In the genomic region with DNA sequence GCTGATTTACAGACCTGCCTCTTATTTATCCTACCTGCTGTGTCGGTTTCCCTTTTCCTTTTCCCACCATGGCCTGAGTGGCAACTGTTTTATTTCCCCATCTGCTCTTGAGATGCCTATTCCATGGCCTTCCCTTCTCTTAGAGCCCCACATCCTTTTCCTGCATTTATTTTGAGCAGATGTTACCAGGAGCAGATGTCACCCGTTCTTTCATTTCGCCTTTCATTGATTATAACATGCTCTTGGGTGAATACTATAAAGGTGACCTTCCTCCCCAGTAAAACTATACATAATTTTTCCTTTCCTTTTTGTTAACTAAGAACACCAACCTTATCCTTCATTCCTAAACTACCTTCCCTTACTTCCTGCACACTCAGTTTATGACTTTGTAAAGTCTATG, we compare ENCODE assay signal across 17 cellular contexts. TPM values are rescaled to one million over a fixed set of nuclear protein-coding genes. Genes with fewer than 3 reads are reported as not detected.
DNase-seq lines count a peak whose midpoint lies in the region; ATAC-seq and TF ChIP-seq lines count a peak whose summit lies in the region.
"Had no signal": no experiment of that assay in that cellular context is flagged by ENCODE, and none has a peak within 500 bp of the region (broad histone marks: within the 10 kb centered on the region; RNA-seq: fewer than 3 reads in every experiment).

No MANE protein-coding gene starts in this region.

- POLR2A ChIA-PET in IMR-90 (lab: Charles Lee; ENCODE audit: unreplicated experiment): no interaction called here
- POLR2A ChIA-PET in RWPE1 (lab: Yijun Ruan, JAX; ENCODE audit: low non-redundant PET): no interaction called here

- ATAC-seq in GM18502 (IDR thresholded peaks at IDR 0.05; ENCODE audit: poor library complexity, unreplicated experiment) (peak; percentile 47), IMR-90 (ENCODE audit: low read depth) (no peak), GM21447 (IDR thresholded peaks at IDR 0.05; ENCODE audit: unreplicated experiment) (no peak)

- H4K8ac ChIP-seq in IMR-90 (ENCODE audit: low read depth in 2 of 2, low read length in 2 of 2): no peak overlapping the region

- no peaks in the 10 kb centered on the region for H3F3A ChIP-seq in MM.1S (ENCODE audit: insufficient read depth, low read length)

- CTCF ChIA-PET in IMR-90 (lab: Yijun Ruan, JAX) (no interaction called here), RWPE1 (lab: Yijun Ruan, JAX) (no interaction called here)

- no peak overlapping the region for H4K5ac ChIP-seq in IMR-90 (ENCODE audit: low read depth, low read length)

- BruUV-seq in IMR-90 (replicated peaks; lab: Mats Ljungman, UMichigan): no TSS peak

- H2BK15ac ChIP-seq in IMR-90 (ENCODE audit: low read depth, low read length): no peak overlapping the region

- peak overlapping the region; percentile 18 for H2AFZ ChIP-seq in IMR-90 (replicated peaks; ENCODE audit: low read length, poor library complexity)
- no peak overlapping the region for H2AFZ ChIP-seq in MM.1S (ENCODE audit: low read length)

- no peak overlapping the region for H3K18ac ChIP-seq in IMR-90 (ENCODE audit: low read depth, low read length)

- no peaks in the 10 kb centered on the region for H3K9me2 ChIP-seq in MM.1S (replicated peaks; ENCODE audit: insufficient read depth, low read length)

- in situ Hi-C loops in IMR-90 (cut with MboI; ENCODE audit: low sequenced_read_pairs): no loop called here

- no peaks in the 10 kb centered on the region for H3K79me2 ChIP-seq in MM.1S (ENCODE audit: low read length)

- H2AK9ac ChIP-seq in IMR-90 (replicated peaks; ENCODE audit: low read depth, low read length, poor library complexity): no peak overlapping the region

- intact Hi-C loops in IMR-90 (cut with micrococcal nuclease): no loop called here

- H3K79me1 ChIP-seq in IMR-90 (ENCODE audit: low read depth in 1 of 2, low read length in 2 of 2): no peaks in the 10 kb centered on the region

- no peaks in the 10 kb centered on the region for H3K36me3 ChIP-seq in IMR-90 (ENCODE audit: control insufficient read depth, insufficient read depth, low read length)
- H3K36me3 ChIP-seq in SK-N-MC (ENCODE audit: insufficient read depth, low read length): no peaks in the 10 kb centered on the region
- no peaks in the 10 kb centered on the region for H3K36me3 ChIP-seq in MM.1S (replicated peaks; ENCODE audit: insufficient read depth, low read length)
- H3K36me3 ChIP-seq: BLaER1 treated with 17β-estradiol and CSF1 and Interleukin-3, amounts not matched to agents 10 nM and 100 nM had no signal

- no peak overlapping the region for H2BK20ac ChIP-seq in IMR-90 (ENCODE audit: low read depth, low read length)

- no peak for DNase-seq in IMR-90
- no peak for DNase-seq in SK-N-MC (ENCODE audit: low read depth, low spot score)
- no peak for DNase-seq in RWPE1 (ENCODE audit: low spot score)
- no peak for DNase-seq in MM.1S
- DNase-seq in C1 segment of cervical spinal cord (lab: John Stamatoyannopoulos, UW): no peak
- DNase-seq: ACHN; Calu3; CD4-positive, alpha-beta T cell; DMS153; DMS79 treated with DMSO at 0.1 percent for 48 hours; EL; GOT3; H9 had no signal

- H3K9me1 ChIP-seq in IMR-90 (ENCODE audit: insufficient read depth, low read length): no peaks in the 10 kb centered on the region

- no peak for TF ChIP-seq POLR2A in IMR-90 (IDR thresholded peaks at IDR 0.05; ENCODE audit: low read depth, low read length)

- no peak overlapping the region for H3K4ac ChIP-seq in IMR-90 (ENCODE audit: low read depth, low read length)

- H3K9me3 ChIP-seq in IMR-90 (ENCODE audit: control insufficient read depth, insufficient read depth, low read length) (no peaks in the 10 kb centered on the region), SK-N-MC (ENCODE audit: low read depth, low read length) (no peaks in the 10 kb centered on the region), MM.1S (replicated peaks; ENCODE audit: insufficient read depth, low read length) (no peaks in the 10 kb centered on the region)
- H3K9me3 ChIP-seq: BLaER1 treated with 17β-estradiol and CSF1 and Interleukin-3, amounts not matched to agents 10 nM and 100 nM had no signal

- H3K27me3 ChIP-seq in IMR-90 (ENCODE audit: control insufficient read depth, insufficient read depth, low read length) (no peaks in the 10 kb centered on the region), MM.1S (replicated peaks; ENCODE audit: insufficient read depth, low read length) (no peaks in the 10 kb centered on the region)
- H3K27me3 ChIP-seq: BLaER1 treated with 17β-estradiol and CSF1 and Interleukin-3, amounts not matched to agents 10 nM and 100 nM had no signal

- no peak overlapping the region for H2BK120ac ChIP-seq in IMR-90 (ENCODE audit: low read depth, low read length)

- 50% methylated on average over 1 of the region's 3 CpGs; no CpG with 5 or more reads in 1 of the 2 experiments for WGBS in IMR-90 (ENCODE audit: extremely low coverage in 2 of 2, insufficient read length in 1 of 2), 2 experiments

- H3K4me2 ChIP-seq in IMR-90 (ENCODE audit: low read depth, low read length) (no peak overlapping the region), MM.1S (ENCODE audit: low read depth, low read length) (no peak overlapping the region)
- H3K4me2 ChIP-seq: BLaER1 treated with 17β-estradiol and CSF1 and Interleukin-3, amounts not matched to agents 10 nM and 100 nM; KMS-11 had no signal

- no peak overlapping the region for H3K14ac ChIP-seq in IMR-90 (replicated peaks; ENCODE audit: low read depth, low read length)

- no peak for TF ChIP-seq CTCF in IMR-90 (conservative IDR thresholded peaks at IDR 0.05; ENCODE audit: low read depth, low read length)
- no peak for TF ChIP-seq CTCF in RWPE1 (conservative IDR thresholded peaks at IDR 0.05; ENCODE audit: low read depth)
- TF ChIP-seq CTCF in MM.1S (IDR thresholded peaks at IDR 0.05; ENCODE audit: low read length): no peak

- no peak for TF ChIP-seq RAD21 in IMR-90 (IDR thresholded peaks at IDR 0.05; ENCODE audit: low read length)

- H4K91ac ChIP-seq in IMR-90 (ENCODE audit: insufficient read depth, low read depth, low read length): no peak overlapping the region

- no peak overlapping the region for H2BK5ac ChIP-seq in IMR-90 (ENCODE audit: low read depth, low read length, poor library complexity, severe bottlenecking)

- no peak overlapping the region for H3K56ac ChIP-seq in IMR-90 (ENCODE audit: extremely low read depth, insufficient read depth, low read length)

- dilution Hi-C loops in IMR-90 (cut with HindIII; ENCODE audit: low sequenced_read_pairs, unreplicated experiment): no loop called here

- H4K20me1 ChIP-seq in IMR-90 (ENCODE audit: insufficient read depth, low read length) (no peaks in the 10 kb centered on the region), MM.1S (ENCODE audit: insufficient read depth, low read length) (no peaks in the 10 kb centered on the region)
- H4K20me1 ChIP-seq: BLaER1 treated with 17β-estradiol and CSF1 and Interleukin-3, amounts not matched to agents 10 nM and 100 nM had no signal

- H3K9ac ChIP-seq in IMR-90 (ENCODE audit: low read depth, low read length) (no peak overlapping the region), SK-N-MC (ENCODE audit: insufficient read length) (no peak overlapping the region), MM.1S (ENCODE audit: low read length) (no peak overlapping the region)
- H3K9ac ChIP-seq: BLaER1 treated with 17β-estradiol and CSF1 and Interleukin-3, amounts not matched to agents 10 nM and 100 nM; KMS-11 had no signal

- H3K4me1 ChIP-seq in IMR-90 (ENCODE audit: control insufficient read depth, insufficient read depth, low read length): no peaks in the 10 kb centered on the region
- H3K4me1 ChIP-seq in MM.1S (ENCODE audit: low read length): no peaks in the 10 kb centered on the region

- no peak overlapping the region for H2AK5ac ChIP-seq in IMR-90 (ENCODE audit: low read depth, low read length)

- H3K27ac ChIP-seq in IMR-90 (ENCODE audit: insufficient read depth, low read length) (no peak overlapping the region), SK-N-MC (peak overlapping the region; percentile 78), RWPE1 (no peak overlapping the region), MM.1S (ENCODE audit: low read length) (no peak overlapping the region)
- H3K27ac ChIP-seq: BLaER1 treated with 17β-estradiol and CSF1 and Interleukin-3, amounts not matched to agents 10 nM and 100 nM; KMS-11 had no signal

- no peak overlapping the region for H3K4me3 ChIP-seq in IMR-90 (ENCODE audit: insufficient read depth, low read depth, low read length)
- H3K4me3 ChIP-seq in SK-N-MC: no peak overlapping the region
- no peak overlapping the region for H3K4me3 ChIP-seq in MM.1S (ENCODE audit: low read length)
- H3K4me3 ChIP-seq: BLaER1 treated with 17β-estradiol and CSF1 and Interleukin-3, amounts not matched to agents 10 nM and 100 nM had no signal

- no peak overlapping the region for H3K23ac ChIP-seq in IMR-90 (ENCODE audit: low read depth, low read length)

TF ChIP-seq in IMR-90, 13 proteins besides CTCF, POLR2A, EP300 and RAD21 (continues in another document):
- TF ChIP-seq BHLHE40 (IDR thresholded peaks at IDR 0.05; ENCODE audit: low read depth, low read length) (no peak), RCOR1 (IDR thresholded peaks at IDR 0.05; ENCODE audit: insufficient replicate concordance, low read length) (no peak), CEBPB (IDR thresholded peaks at IDR 0.05; ENCODE audit: low read depth, low read length) (no peak), MXI1 (IDR thresholded peaks at IDR 0.05; ENCODE audit: borderline replicate concordance, low read depth, low read length) (no peak), CHD1 (IDR thresholded peaks at IDR 0.05; ENCODE audit: low read depth, low read length) (no peak), RFX5 (IDR thresholded peaks at IDR 0.05; ENCODE audit: low read depth, low read length) (no peak), MAFK (IDR thresholded peaks at IDR 0.05; ENCODE audit: low read depth, low read length) (no peak), FOS (IDR thresholded peaks at IDR 0.05; ENCODE audit: low read depth, low read length) (no peak), NFE2L2 (IDR thresholded peaks at IDR 0.05; ENCODE audit: low read depth, low read length) (no peak), MAZ (IDR thresholded peaks at IDR 0.05; ENCODE audit: borderline replicate concordance, low read depth, low read length) (no peak), SMC3 (IDR thresholded peaks at IDR 0.05; ENCODE audit: low read depth, low read length) (no peak)
- TF ChIP-seq, protein P1, sequence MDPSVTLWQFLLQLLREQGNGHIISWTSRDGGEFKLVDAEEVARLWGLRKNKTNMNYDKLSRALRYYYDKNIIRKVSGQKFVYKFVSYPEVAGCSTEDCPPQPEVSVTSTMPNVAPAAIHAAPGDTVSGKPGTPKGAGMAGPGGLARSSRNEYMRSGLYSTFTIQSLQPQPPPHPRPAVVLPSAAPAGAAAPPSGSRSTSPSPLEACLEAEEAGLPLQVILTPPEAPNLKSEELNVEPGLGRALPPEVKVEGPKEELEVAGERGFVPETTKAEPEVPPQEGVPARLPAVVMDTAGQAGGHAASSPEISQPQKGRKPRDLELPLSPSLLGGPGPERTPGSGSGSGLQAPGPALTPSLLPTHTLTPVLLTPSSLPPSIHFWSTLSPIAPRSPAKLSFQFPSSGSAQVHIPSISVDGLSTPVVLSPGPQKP (IDR thresholded peaks at IDR 0.05; ENCODE audit: borderline replicate concordance, low read depth, low read length): no peak

RNA-seq across cellular contexts. Expression of a gene that starts 8.5 kb away (rescaled TPM):
- under 0.01 TPM in 1 of 2 replicates, not detected in the other for total RNA-seq in IMR-90 (2012; rRNA removed)
- polyA plus RNA-seq in IMR-90 (2012; rRNA removed): not detected in 2 replicates
- 0.01 TPM in 1 of 2 replicates, not detected in the other for polyA plus RNA-seq in IMR-90 (2012; cell fraction: cytosol; rRNA removed)
- polyA plus RNA-seq in IMR-90 (2012; cell fraction: nucleus; rRNA removed; ENCODE audit: low replicate concordance): not detected in 2 replicates
